Comparison of ENCODE assay signal across 1 cellular context in genomic region chr17:7767425-7768021, GRCh38.
TF ChIP-seq lines count a peak whose summit lies in the region.

No MANE protein-coding gene starts in this region.

TF ChIP-seq in SK-N-SH, 30 proteins besides CTCF, POLR2A, EP300 and RAD21 (continued from another document):
- no peak for TF ChIP-seq YY1 (IDR thresholded peaks at IDR 0.05; ENCODE audit: low read depth)
- TF ChIP-seq SIN3A (IDR thresholded peaks at IDR 0.05; ENCODE audit: borderline replicate concordance, low read depth, low read length) = no peak
- no peak for TF ChIP-seq MEF2A (IDR thresholded peaks at IDR 0.05; ENCODE audit: borderline replicate concordance, low read depth)
- no peak for TF ChIP-seq FOXM1 (IDR thresholded peaks at IDR 0.05; ENCODE audit: low read depth)
- no peak for TF ChIP-seq PBX3 (IDR thresholded peaks at IDR 0.05)
- TF ChIP-seq NFIC (IDR thresholded peaks at IDR 0.05; ENCODE audit: borderline replicate concordance) = no peak
